32 cellular contexts compared by ENCODE assay signal in the genomic region with DNA sequence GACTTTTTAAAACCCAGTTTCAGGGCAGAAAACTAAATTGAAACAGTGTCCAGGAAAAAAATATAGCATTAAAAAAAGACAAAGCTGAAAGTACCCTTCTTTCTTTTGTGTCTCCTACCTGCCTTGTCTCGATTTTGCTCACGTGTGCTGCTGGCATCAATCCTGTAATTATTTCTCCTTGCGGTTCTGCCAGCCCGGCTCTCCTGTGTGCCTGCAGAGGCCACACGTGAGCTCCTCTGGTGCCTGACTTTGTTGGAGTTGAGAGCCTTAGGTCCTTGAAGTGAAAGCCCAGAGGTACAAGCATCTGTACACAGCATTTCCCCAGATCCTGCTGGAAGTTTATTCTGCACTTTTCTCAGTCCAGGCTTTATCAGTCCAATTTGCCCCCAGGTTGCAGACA. TPM values are rescaled to one million over a fixed set of nuclear protein-coding genes. Genes with fewer than 3 reads are reported as not detected.
DNase-seq lines count a peak whose midpoint lies in the region; ATAC-seq and TF ChIP-seq lines count a peak whose summit lies in the region.
"Had no signal": no experiment of that assay in that cellular context is flagged by ENCODE, and none has a peak within 500 bp of the region (broad histone marks: within the 10 kb centered on the region; RNA-seq: fewer than 3 reads in every experiment).

No MANE protein-coding gene starts in this region.

- no peak overlapping the region for H3K9ac ChIP-seq in neural progenitor cell
- H3K9ac ChIP-seq: KMS-11 had no signal

- peaks cover 61% of the 10 kb centered on the region for H3K36me3 ChIP-seq in GM23338 (ENCODE audit: insufficient read depth)
- peaks cover 16% of the 10 kb centered on the region for H3K36me3 ChIP-seq in neural progenitor cell

- H3K4me2 ChIP-seq in GM23338, result no peak overlapping the region
- H3K4me2 ChIP-seq in neural progenitor cell, result no peak overlapping the region
- H3K4me2 ChIP-seq: KMS-11 had no signal

- H3K4me1 Mint-ChIP-seq in T-helper 2 cell treated with Interferon-gamma antibody and Interleukin-4, amounts not matched to agents 5 μg/mL and 100 μg/mL, for 36 hours (ENCODE audit: low read depth), result peaks cover 2% of the 10 kb centered on the region
- H3K4me1 Mint-ChIP-seq in GM23338 (peaks cover 56% of the 10 kb centered on the region), HFFc6 (ENCODE audit: low read depth) (peaks cover 39% of the 10 kb centered on the region), neural progenitor cell (peaks cover 38% of the 10 kb centered on the region)

- peaks cover 11% of the 10 kb centered on the region; the same call in 1 of the 2 replicates for H3F3A ChIP-seq in GM23338 (replicated peaks; ENCODE audit: low read depth)
- peaks cover 52% of the 10 kb centered on the region for H3F3A ChIP-seq in neural progenitor cell (ENCODE audit: low read depth)

- H3K9me3 Mint-ChIP-seq in T-helper 2 cell treated with Interferon-gamma antibody and Interleukin-4, amounts not matched to agents 5 μg/mL and 100 μg/mL, for 36 hours, result no peaks in the 10 kb centered on the region
- no peaks in the 10 kb centered on the region for H3K9me3 Mint-ChIP-seq in GM23338
- no peaks in the 10 kb centered on the region for H3K9me3 Mint-ChIP-seq in HFFc6
- H3K9me3 Mint-ChIP-seq in neural progenitor cell, result no peaks in the 10 kb centered on the region
- H3K9me3 Mint-ChIP-seq: CD4-positive, alpha-beta memory T cell; IgD-negative memory B cell had no signal

- TF ChIP-seq CTCF in GM23338 (conservative IDR thresholded peaks at IDR 0.05; ENCODE audit: low read depth in 2 of 2) (no peak), HFFc6 (IDR thresholded peaks at IDR 0.05) (no peak), neural progenitor cell (IDR thresholded peaks at IDR 0.05) (no peak)

- H3K27ac Mint-ChIP-seq in T-helper 2 cell treated with Interferon-gamma antibody and Interleukin-4, amounts not matched to agents 5 μg/mL and 100 μg/mL, for 36 hours, result peak overlapping the region; percentile 50
- H3K27ac Mint-ChIP-seq in GM23338 (no peak overlapping the region), HFFc6 (peak overlapping the region; percentile 2; the same call in 1 of the 2 replicates), neural progenitor cell (peak overlapping the region; percentile 38)

- H3K27me3 Mint-ChIP-seq in T-helper 2 cell treated with Interferon-gamma antibody and Interleukin-4, amounts not matched to agents 5 μg/mL and 100 μg/mL, for 36 hours (ENCODE audit: low read depth), result no peaks in the 10 kb centered on the region
- H3K27me3 Mint-ChIP-seq in GM23338 (ENCODE audit: insufficient read depth, low read depth, poor library complexity) (peaks cover 5% of the 10 kb centered on the region), HFFc6 (ENCODE audit: insufficient read depth) (no peaks in the 10 kb centered on the region; the same call in 1 of the 2 replicates), neural progenitor cell (ENCODE audit: insufficient read depth, low read depth) (peaks cover 2% of the 10 kb centered on the region)
- H3K27me3 Mint-ChIP-seq: CD4-positive, alpha-beta memory T cell; IgD-negative memory B cell had no signal

- H4K20me1 ChIP-seq in GM23338 (replicated peaks; ENCODE audit: insufficient read depth) (peaks cover 16% of the 10 kb centered on the region), neural progenitor cell (ENCODE audit: low read depth) (no peaks in the 10 kb centered on the region)

- H3K79me2 ChIP-seq in GM23338 (replicated peaks; ENCODE audit: insufficient read depth), result peaks cover 35% of the 10 kb centered on the region
- peaks cover 22% of the 10 kb centered on the region for H3K79me2 ChIP-seq in neural progenitor cell (ENCODE audit: low read depth)

- H3K4me3 Mint-ChIP-seq in T-helper 2 cell treated with Interferon-gamma antibody and Interleukin-4, amounts not matched to agents 5 μg/mL and 100 μg/mL, for 36 hours, result no peak overlapping the region
- H3K4me3 Mint-ChIP-seq in GM23338 (no peak overlapping the region), HFFc6 (no peak overlapping the region), neural progenitor cell (no peak overlapping the region)
- H3K4me3 Mint-ChIP-seq: CD4-positive, alpha-beta memory T cell; IgD-negative memory B cell had no signal

- ATAC-seq in GM23338, result no peak
- ATAC-seq: Panc1 had no signal

- H3K27ac ChIP-seq in GM23338 (ENCODE audit: low read depth) (0 out of 2 replicates have a peak overlapping the region, but pooled peaks have one; percentile 29), neural progenitor cell (no peak overlapping the region)
- H3K27ac ChIP-seq: HL-60, KMS-11, RWPE1, SK-N-MC had no signal

- H2AFZ ChIP-seq in GM23338 (no peak overlapping the region), neural progenitor cell (replicated peaks) (no peak overlapping the region)

- peaks cover 29% of the 10 kb centered on the region for H3K4me1 ChIP-seq in GM23338 (ENCODE audit: insufficient read depth)
- H3K4me1 ChIP-seq in neural progenitor cell, result peaks cover 56% of the 10 kb centered on the region

- no peaks in the 10 kb centered on the region for H3K9me2 ChIP-seq in GM23338 (ENCODE audit: insufficient read depth)

- peaks cover 46% of the 10 kb centered on the region for H3K36me3 Mint-ChIP-seq in T-helper 2 cell treated with Interferon-gamma antibody and Interleukin-4, amounts not matched to agents 5 μg/mL and 100 μg/mL, for 36 hours (ENCODE audit: low read depth)
- H3K36me3 Mint-ChIP-seq in GM23338 (ENCODE audit: low read depth) (peaks cover 84% of the 10 kb centered on the region), HFFc6 (ENCODE audit: low read depth) (peaks cover 45% of the 10 kb centered on the region), neural progenitor cell (peaks cover 43% of the 10 kb centered on the region)

- H3K4me3 ChIP-seq in GM23338 (no peak overlapping the region), neural progenitor cell (no peak overlapping the region)
- H3K4me3 ChIP-seq: HAP-1, SK-N-MC had no signal

- H3K27me3 ChIP-seq in GM23338 (ENCODE audit: insufficient read depth) (no peaks in the 10 kb centered on the region), neural progenitor cell (no peaks in the 10 kb centered on the region)

- DNase-seq in T-helper 2 cell treated with Interferon-gamma antibody and Interleukin-4, amounts not matched to agents 5 μg/mL and 100 μg/mL, for 36 hours (ENCODE audit: low spot score), result no peak
- DNase-seq in T-helper 2 cell (no peak), GM23338 (ENCODE audit: low spot score) (no peak), HFFc6 (no peak), neural progenitor cell (ENCODE audit: low spot score) (no peak), NCI-H2196 (lab: John Stamatoyannopoulos, UW; ENCODE audit: unreplicated experiment) (no peak), NCI-H1092 (lab: John Stamatoyannopoulos, UW) (no peak)
- DNase-seq in central memory CD4-positive, alpha-beta T cell, result no peak
- DNase-seq: C1 segment of cervical spinal cord; CD4-positive, alpha-beta memory T cell; COR-L47; DMS53; GOT3; MM.1S; NCI-H146; NCI-H2029; NCI-H2171 treated with DMSO at 0.1 percent for 48 hours; NCI-H446 treated with DMSO at 0.1 percent for 48 hours; NCI-H526; NCI-H82; SIG-M5 had no signal

- H3K9me3 ChIP-seq in neural progenitor cell (ENCODE audit: low read depth), result no peaks in the 10 kb centered on the region
- H3K9me3 ChIP-seq: HAP-1 had no signal

TF ChIP-seq in GM23338, 12 proteins besides CTCF, POLR2A, EP300 and RAD21 (continues in another document):
- TF ChIP-seq ZNF331 (CRISPR knock-in tag; IDR thresholded peaks at IDR 0.05; ENCODE audit: low read depth), result no peak
- TF ChIP-seq, protein P1, sequence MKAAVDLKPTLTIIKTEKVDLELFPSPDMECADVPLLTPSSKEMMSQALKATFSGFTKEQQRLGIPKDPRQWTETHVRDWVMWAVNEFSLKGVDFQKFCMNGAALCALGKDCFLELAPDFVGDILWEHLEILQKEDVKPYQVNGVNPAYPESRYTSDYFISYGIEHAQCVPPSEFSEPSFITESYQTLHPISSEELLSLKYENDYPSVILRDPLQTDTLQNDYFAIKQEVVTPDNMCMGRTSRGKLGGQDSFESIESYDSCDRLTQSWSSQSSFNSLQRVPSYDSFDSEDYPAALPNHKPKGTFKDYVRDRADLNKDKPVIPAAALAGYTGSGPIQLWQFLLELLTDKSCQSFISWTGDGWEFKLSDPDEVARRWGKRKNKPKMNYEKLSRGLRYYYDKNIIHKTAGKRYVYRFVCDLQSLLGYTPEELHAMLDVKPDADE (IDR thresholded peaks at IDR 0.05), result no peak

RNA-seq across cellular contexts. Expression of gene GHRH, which starts 36.5 kb away (rescaled TPM):
- not detected in 2 replicates for total RNA-seq in GM23338 (2014; rRNA removed; shearing (Covaris generic))
- 0.40 TPM in 1 of 2 replicates, not detected in the other for polyA plus RNA-seq in GM23338 (2016; fragmentation: Nextera tagmentation; extraction: Ambion mirVana)
- total RNA-seq in HFFc6 (2021; fragmentation: NEBNext Ultra II Directional; extraction: Animal tissue kit (Norgen Biotek cat#: 25700)), result not detected
- 3.2 TPM in 1 of 2 replicates, not detected in the other for total RNA-seq in neural progenitor cell (ENCODE audit: low replicate concordance)
- total RNA-seq: A673; CD4-positive, alpha-beta memory T cell; Daoy; G401; OCI-LY7 had no signal
- polyA plus RNA-seq: CD4-positive, alpha-beta memory T cell; IgD-negative memory B cell had no signal

RNA-seq across cellular contexts. Expression of gene MROH8, which starts 45.8 kb away (rescaled TPM):
- 0.63 TPM in 1 of 2 replicates, not detected in the other for total RNA-seq in GM23338 (2014; rRNA removed; shearing (Covaris generic))
- 0.50 and 0.68 TPM in 2 replicates for polyA plus RNA-seq in GM23338 (2016; fragmentation: Nextera tagmentation; extraction: Ambion mirVana)
- 1 to 10 TPM; 1.3 to 1.9 (median 1.6) TPM for total RNA-seq in HFFc6 (2021; fragmentation: NEBNext Ultra II Directional; extraction: Animal tissue kit (Norgen Biotek cat#: 25700))
- 2.2 and 3.5 TPM in 2 replicates for total RNA-seq in neural progenitor cell (ENCODE audit: low replicate concordance)

RNA-seq across cellular contexts. Expression of gene RPN2, which starts 46.0 kb away (rescaled TPM):
- total RNA-seq in GM23338 (2014; rRNA removed; shearing (Covaris generic)), result 267 and 302 TPM in 2 replicates
- polyA plus RNA-seq in GM23338 (2016; fragmentation: Nextera tagmentation; extraction: Ambion mirVana), result 244 TPM in 2 replicates
- 100 to 1,000 TPM; 261 to 304 (median 270) TPM for total RNA-seq in HFFc6 (2021; fragmentation: NEBNext Ultra II Directional; extraction: Animal tissue kit (Norgen Biotek cat#: 25700))
- total RNA-seq in neural progenitor cell (ENCODE audit: low replicate concordance), result 249 and 284 TPM in 2 replicates
